ENCODE assay signal across 34 cellular contexts in the genomic region with DNA sequence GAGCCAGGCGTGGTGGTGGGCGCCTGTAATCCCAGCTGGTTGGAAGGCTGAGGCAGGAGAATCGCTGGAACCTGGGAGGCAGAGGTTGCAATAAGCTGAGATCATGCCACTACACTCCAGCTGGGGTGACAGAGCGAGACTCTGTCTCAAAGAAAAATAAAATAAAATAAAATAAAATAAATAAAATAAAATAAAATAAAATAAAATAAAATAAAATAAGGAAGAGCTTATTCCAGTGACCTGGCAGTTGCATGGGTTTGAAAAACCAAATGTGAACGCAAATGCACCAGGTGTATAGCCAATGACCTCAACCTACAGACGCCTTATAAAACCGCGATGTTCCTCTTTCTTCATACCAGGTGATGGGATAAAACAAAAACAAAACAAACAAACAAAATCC.
"Had no signal": no experiment of that assay in that cellular context is flagged by ENCODE, and none has a peak within 500 bp of the region (broad histone marks: within the 10 kb centered on the region; RNA-seq: fewer than 3 reads in every experiment).

No MANE protein-coding gene starts in this region.

- H3K4me3 ChIP-seq: MG63 had no signal

- H3K9me3 ChIP-seq: MG63 had no signal

- H3K27me3 ChIP-seq: MG63 had no signal

- H3K36me3 ChIP-seq: MG63 had no signal

- DNase-seq: Karpas-422, Kasumi-1, KG1, MG63, MM.1S, MV-4-11, NCI-H1048, NCI-H1092, NCI-H1092 treated with DMSO at 0.1 percent for 48 hours, NCI-H1105, NCI-H1105 treated with DMSO at 0.1 percent for 48 hours, NCI-H1417, NCI-H1417 treated with DMSO at 0.1 percent for 48 hours, NCI-H1436, NCI-H1436 treated with DMSO at 0.1 percent for 48 hours, NCI-H146, NCI-H1694, NCI-H1694 treated with DMSO at 0.1 percent for 48 hours, NCI-H187, NCI-H187 treated with DMSO at 0.1 percent for 48 hours, NCI-H1930, NCI-H2029, NCI-H2029 treated with DMSO at 0.1 percent for 48 hours, NCI-H2081, NCI-H2081 treated with DMSO at 0.1 percent for 48 hours, NCI-H2107, NCI-H2171, NCI-H2171 treated with DMSO at 0.1 percent for 48 hours, NCI-H2227 treated with DMSO at 0.1 percent for 48 hours, NCI-H226, NCI-H345, NCI-H446, NCI-H446 treated with DMSO at 0.1 percent for 48 hours had no signal

- H3K27ac ChIP-seq: KMS-11 had no signal
